ENCODE assay signal across 8 cellular contexts in genomic region chr6:83192456-83192855, GRCh38. TPM values are rescaled to one million over a fixed set of nuclear protein-coding genes. Genes with fewer than 3 reads are reported as not detected.
DNase-seq lines count a peak whose midpoint lies in the region; ATAC-seq and TF ChIP-seq lines count a peak whose summit lies in the region.

No MANE protein-coding gene starts in this region.

- H4K8ac ChIP-seq in mesendoderm (ENCODE audit: low read depth, low read length): no peak overlapping the region

- DNase-seq in AG09309 (ENCODE audit: low read depth) (no peak), body of pancreas (no peak), mesendoderm (no peak), COLO829 (ENCODE audit: low spot score) (no peak), retina (no peak), COR-L47 (lab: John Stamatoyannopoulos, UW) (no peak)

- H3K27ac ChIP-seq in body of pancreas (peak overlapping the region; percentile 83 to 95 (median 90)), mesendoderm (ENCODE audit: low read depth, low read length) (no peak overlapping the region)

- H2AK5ac ChIP-seq in mesendoderm (ENCODE audit: low read length): no peak overlapping the region

- WGBS in body of pancreas, 2 donors: 0 to 1% methylated on average over 4 of the region's 4 CpGs
- no CpG with 5 or more reads among the region's 4 CpGs for WGBS in mesendoderm (ENCODE audit: extremely low coverage, insufficient coverage, low lambda C conversion rate)

- H3K27me3 ChIP-seq in body of pancreas: no peaks in the 10 kb centered on the region
- H3K27me3 ChIP-seq in mesendoderm (ENCODE audit: insufficient read depth, low read length, poor library complexity): no peaks in the 10 kb centered on the region

- no peaks in the 10 kb centered on the region for H3K9me3 ChIP-seq in body of pancreas

- H3K23ac ChIP-seq in mesendoderm (ENCODE audit: low read length): no peak overlapping the region

- H3K9ac ChIP-seq in mesendoderm (ENCODE audit: low read length): peak overlapping the region; percentile 98

- H3K79me1 ChIP-seq in mesendoderm (ENCODE audit: low read length): peaks cover 10% of the 10 kb centered on the region

- no peaks in the 10 kb centered on the region for H3K36me3 ChIP-seq in body of pancreas (replicated peaks in 1 of 2; ENCODE audit: insufficient read depth in 1 of 2, low read depth in 2 of 2)
- H3K36me3 ChIP-seq in mesendoderm (ENCODE audit: control insufficient read depth, insufficient read depth, low read length): peaks cover 2% of the 10 kb centered on the region

- H3K79me2 ChIP-seq in mesendoderm (ENCODE audit: control insufficient read depth, insufficient read depth, low read length): peaks cover 24% of the 10 kb centered on the region

- intact Hi-C loops in body of pancreas (cut with DNase I): no loop called here

- peak overlapping the region; percentile 77 for H3K4me2 ChIP-seq in mesendoderm (ENCODE audit: low read length)

- TF ChIP-seq CTCF in AG09309 (IDR thresholded peaks at IDR 0.05; ENCODE audit: control insufficient read depth, insufficient read depth, low read depth, low read length, missing control alignments) (no peak), body of pancreas (IDR thresholded peaks at IDR 0.05) (no peak)

- no peak overlapping the region for H2BK120ac ChIP-seq in mesendoderm (ENCODE audit: low read depth, low read length)

- no peak overlapping the region for H2BK5ac ChIP-seq in mesendoderm (ENCODE audit: low read length)

- no peak for TF ChIP-seq POLR2A in body of pancreas (IDR thresholded peaks at IDR 0.05)

- peak overlapping the region; percentile 88 for H3K4me3 ChIP-seq in AG09309 (ENCODE audit: control insufficient read depth, low read depth, low read length)
- H3K4me3 ChIP-seq in body of pancreas: peak overlapping the region; percentile 72 to 78
- H3K4me3 ChIP-seq in mesendoderm (ENCODE audit: low read length): peak overlapping the region; percentile 93

- H2BK15ac ChIP-seq in mesendoderm (replicated peaks; ENCODE audit: low read depth): no peak overlapping the region

- H3K18ac ChIP-seq in mesendoderm (ENCODE audit: low read length): peak overlapping the region; percentile 17

- ATAC-seq in HG03175 (IDR thresholded peaks at IDR 0.05; ENCODE audit: unreplicated experiment) (peak; percentile 0), body of pancreas (no peak), GM19455 (IDR thresholded peaks at IDR 0.05; ENCODE audit: unreplicated experiment) (no peak)

- H4K5ac ChIP-seq in mesendoderm (ENCODE audit: low read length): no peak overlapping the region

- H3K4ac ChIP-seq in mesendoderm (ENCODE audit: low read depth, low read length): no peak overlapping the region

- H3K56ac ChIP-seq in mesendoderm (ENCODE audit: low read length): peak overlapping the region; percentile 99

- H3K4me1 ChIP-seq in body of pancreas: peaks cover 33% of the 10 kb centered on the region
- peaks cover 4% of the 10 kb centered on the region for H3K4me1 ChIP-seq in mesendoderm (ENCODE audit: control insufficient read depth, low read depth, low read length)

RNA-seq across cellular contexts. Expression of gene PGM3, which starts 0.6 kb away (rescaled TPM):
- total RNA-seq in body of pancreas: 10 to 100 TPM; 50.1 to 61.0 TPM
- 31.2 TPM for polyA plus RNA-seq in mesendoderm (2013, experiment 1 of 2)
- polyA plus RNA-seq in mesendoderm (2013, experiment 2 of 2): 23.1 TPM

RNA-seq across cellular contexts. Expression of gene RWDD2A, which starts 0.7 kb away (rescaled TPM):
- total RNA-seq in body of pancreas: 1 to 10 TPM; 4.3 to 5.4 TPM
- 1.8 TPM for polyA plus RNA-seq in mesendoderm (2013, experiment 1 of 2)
- polyA plus RNA-seq in mesendoderm (2013, experiment 2 of 2): 1.8 TPM
